33 cellular contexts compared by ENCODE assay signal in the genomic region with DNA sequence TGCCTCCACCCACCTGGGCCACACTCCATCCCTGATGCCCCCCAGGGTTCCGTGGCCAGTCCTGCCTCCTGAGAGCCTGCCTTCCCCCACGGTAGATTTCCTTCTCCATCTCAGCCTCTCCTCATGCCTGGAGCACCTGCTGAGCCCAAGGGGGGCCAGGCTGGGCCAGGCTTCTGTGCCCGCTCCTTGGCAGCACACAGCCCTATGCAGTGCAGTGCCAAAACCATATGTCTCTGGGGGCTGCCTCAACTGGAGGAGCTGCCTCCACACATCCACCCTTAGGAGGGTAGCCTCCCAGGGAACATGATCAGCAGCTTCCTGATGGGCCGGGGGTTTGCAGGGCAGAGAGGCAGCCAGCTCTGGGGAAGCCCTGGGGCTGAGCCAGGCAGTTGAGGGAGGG. TPM values are rescaled to one million over a fixed set of nuclear protein-coding genes. Genes with fewer than 3 reads are reported as not detected.
"Had no signal": no experiment of that assay in that cellular context is flagged by ENCODE, and none has a peak within 500 bp of the region (broad histone marks: within the 10 kb centered on the region; RNA-seq: fewer than 3 reads in every experiment).

No MANE protein-coding gene starts in this region.

- H3K27me3 ChIP-seq: ascending aorta had no signal

- H3K4me3 ChIP-seq: ascending aorta, breast epithelium, cardiac muscle cell, colonic mucosa, gastroesophageal sphincter, heart right ventricle had no signal

- H3K27ac ChIP-seq: ascending aorta, breast epithelium, cardiac muscle cell, colonic mucosa, gastroesophageal sphincter, heart right ventricle, WERI-Rb-1 had no signal

- H3K9me3 ChIP-seq: colonic mucosa had no signal

- DNase-seq: activated B cell treated with CpG ODN at 0.5 μM for 24 hours; activated CD4-positive, alpha-beta memory T cell treated with anti-CD3 and anti-CD28 coated beads for 36 hours; activated CD4-positive, alpha-beta T cell treated with anti-CD3 and anti-CD28 coated beads, Interleukin-2, amount 10 ng/mL, durations not matched to agents 24 days and 14 days; activated CD8-positive, alpha-beta memory T cell treated with anti-CD3 and anti-CD28 coated beads, Interleukin-2, amount 10 ng/mL, durations not matched to agents 7 days and 5 days; activated CD8-positive, alpha-beta memory T cell treated with anti-CD3 and anti-CD28 coated beads, Interleukin-2, amount 50 U/mL, for 4 hours; activated CD8-positive, alpha-beta T cell treated with anti-CD3 and anti-CD28 coated beads, Interleukin-2, amount 10 ng/mL, durations not matched to agents 7 days and 5 days; activated gamma-delta T cell; activated naive CD4-positive, alpha-beta T cell; activated naive CD4-positive, alpha-beta T cell treated with anti-CD3 and anti-CD28 coated beads, Interleukin-2, amount 10 ng/mL, durations not matched to agents 7 days and 5 days; activated naive CD8-positive, alpha-beta T cell treated with anti-CD3 and anti-CD28 coated beads, Interleukin-2, amount 10 ng/mL, durations not matched to agents 7 days and 5 days; activated T-cell treated with anti-CD3 and anti-CD28 coated beads, Interleukin-2, amount 50 U/mL, for 1 hour; activated T-cell treated with anti-CD3 and anti-CD28 coated beads, Interleukin-2, amount 50 U/mL, for 72 hours; central memory CD4-positive, alpha-beta T cell; cerebellar nuclear complex; colonic mucosa; effector memory CD4-positive, alpha-beta T cell; endodermal cell; foreskin melanocyte; heart right ventricle; T-cell; T1000; WERI-Rb-1 had no signal

- H3K4me1 ChIP-seq: ascending aorta, breast epithelium, colonic mucosa, gastroesophageal sphincter, heart right ventricle had no signal

- H3K36me3 ChIP-seq: ascending aorta, breast epithelium, cardiac muscle cell, colonic mucosa, gastroesophageal sphincter, heart right ventricle, WERI-Rb-1 had no signal

RNA-seq across cellular contexts. Expression of a gene that starts 24.6 kb away (rescaled TPM):
- total RNA-seq: activated B cell treated with CpG ODN at 0.5 μM for 24 hours; activated CD4-positive, alpha-beta memory T cell treated with anti-CD3 and anti-CD28 coated beads for 36 hours; activated CD4-positive, alpha-beta T cell treated with anti-CD3 and anti-CD28 coated beads, Interleukin-2, amount 10 ng/mL, durations not matched to agents 24 days and 14 days; activated CD8-positive, alpha-beta T cell treated with anti-CD3 and anti-CD28 coated beads, Interleukin-2, amount 10 ng/mL, durations not matched to agents 7 days and 5 days; activated naive CD8-positive, alpha-beta T cell treated with anti-CD3 and anti-CD28 coated beads, Interleukin-2, amount 10 ng/mL, durations not matched to agents 7 days and 5 days; T-helper 2 cell treated with Interferon-gamma antibody and Interleukin-4, amounts not matched to agents 100 ng/mL and 5 ng/mL, for 36 hours had no signal

RNA-seq across cellular contexts. Expression of a gene that starts 51.0 kb away (rescaled TPM):
- total RNA-seq: activated B cell treated with CpG ODN at 0.5 μM for 24 hours; activated CD4-positive, alpha-beta memory T cell treated with anti-CD3 and anti-CD28 coated beads for 36 hours; activated CD4-positive, alpha-beta T cell treated with anti-CD3 and anti-CD28 coated beads, Interleukin-2, amount 10 ng/mL, durations not matched to agents 24 days and 14 days; activated CD8-positive, alpha-beta memory T cell treated with anti-CD3 and anti-CD28 coated beads for 36 hours; activated CD8-positive, alpha-beta memory T cell treated with anti-CD3 and anti-CD28 coated beads, Interleukin-2, amount 10 ng/mL, durations not matched to agents 7 days and 5 days; activated CD8-positive, alpha-beta T cell treated with anti-CD3 and anti-CD28 coated beads, Interleukin-2, amount 10 ng/mL, durations not matched to agents 7 days and 5 days; activated naive CD4-positive, alpha-beta T cell treated with anti-CD3 and anti-CD28 coated beads, Interleukin-2, amount 50 U/mL, for 72 hours; activated naive CD8-positive, alpha-beta T cell treated with anti-CD3 and anti-CD28 coated beads, Interleukin-2, amount 10 ng/mL, durations not matched to agents 7 days and 5 days; activated T-cell treated with anti-CD3 and anti-CD28 coated beads, Interleukin-2, amount 50 U/mL, for 72 hours; ascending aorta; breast epithelium; cardiac muscle cell; colonic mucosa; dermis microvascular lymphatic vessel endothelial cell; endodermal cell; epithelial cell of proximal tubule; esophagus mucosa; gastroesophageal sphincter; glomerular endothelial cell; heart right ventricle; T-cell; T-helper 2 cell treated with Interferon-gamma antibody and Interleukin-4, amounts not matched to agents 100 ng/mL and 5 ng/mL, for 36 hours had no signal
- polyA plus RNA-seq: cardiac muscle cell, heart right ventricle had no signal
